1 cellular context compared by ENCODE assay signal in genomic region chr19:9406798-9407352, GRCh38.
A peak's percentile ranks its signal among the peaks of the same experiment; 100 is the strongest.
TF ChIP-seq lines count a peak whose summit lies in the region.

No MANE protein-coding gene starts in this region.

TF ChIP-seq in K562, 482 proteins besides CTCF, POLR2A, EP300 and RAD21 (continued from another document and continues in another):
- TF ChIP-seq SRF (CRISPR knock-in tag; IDR thresholded peaks at IDR 0.05) = peak in 1 of 2 experiments; percentile 20; a peak in 1 of 4 replicates
- no peak for TF ChIP-seq ZNF224 (CRISPR knock-in tag; IDR thresholded peaks at IDR 0.05)
- TF ChIP-seq HMBOX1 (IDR thresholded peaks at IDR 0.05) = no peak
- TF ChIP-seq SAFB2 (IDR thresholded peaks at IDR 0.05; ENCODE audit: borderline replicate concordance, low read depth, low read length, severe bottlenecking) = no peak
- TF ChIP-seq GABPA (tag; conservative IDR thresholded peaks at IDR 0.05; ENCODE audit: low read depth) = peak; percentile 93
- TF ChIP-seq, protein P1, sequence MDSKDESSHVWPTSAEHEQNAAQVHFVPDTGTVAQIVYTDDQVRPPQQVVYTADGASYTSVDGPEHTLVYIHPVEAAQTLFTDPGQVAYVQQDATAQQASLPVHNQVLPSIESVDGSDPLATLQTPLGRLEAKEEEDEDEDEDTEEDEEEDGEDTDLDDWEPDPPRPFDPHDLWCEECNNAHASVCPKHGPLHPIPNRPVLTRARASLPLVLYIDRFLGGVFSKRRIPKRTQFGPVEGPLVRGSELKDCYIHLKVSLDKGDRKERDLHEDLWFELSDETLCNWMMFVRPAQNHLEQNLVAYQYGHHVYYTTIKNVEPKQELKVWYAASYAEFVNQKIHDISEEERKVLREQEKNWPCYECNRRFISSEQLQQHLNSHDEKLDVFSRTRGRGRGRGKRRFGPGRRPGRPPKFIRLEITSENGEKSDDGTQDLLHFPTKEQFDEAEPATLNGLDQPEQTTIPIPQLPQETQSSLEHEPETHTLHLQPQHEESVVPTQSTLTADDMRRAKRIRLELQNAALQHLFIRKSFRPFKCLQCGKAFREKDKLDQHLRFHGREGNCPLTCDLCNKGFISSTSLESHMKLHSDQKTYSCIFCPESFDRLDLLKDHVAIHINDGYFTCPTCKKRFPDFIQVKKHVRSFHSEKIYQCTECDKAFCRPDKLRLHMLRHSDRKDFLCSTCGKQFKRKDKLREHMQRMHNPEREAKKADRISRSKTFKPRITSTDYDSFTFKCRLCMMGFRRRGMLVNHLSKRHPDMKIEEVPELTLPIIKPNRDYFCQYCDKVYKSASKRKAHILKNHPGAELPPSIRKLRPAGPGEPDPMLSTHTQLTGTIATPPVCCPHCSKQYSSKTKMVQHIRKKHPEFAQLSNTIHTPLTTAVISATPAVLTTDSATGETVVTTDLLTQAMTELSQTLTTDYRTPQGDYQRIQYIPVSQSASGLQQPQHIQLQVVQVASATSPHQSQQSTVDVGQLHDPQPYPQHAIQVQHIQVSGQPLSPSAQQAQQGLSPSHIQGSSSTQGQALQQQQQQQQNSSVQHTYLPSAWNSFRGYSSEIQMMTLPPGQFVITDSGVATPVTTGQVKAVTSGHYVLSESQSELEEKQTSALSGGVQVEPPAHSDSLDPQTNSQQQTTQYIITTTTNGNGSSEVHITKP (IDR thresholded peaks at IDR 0.05; ENCODE audit: partially characterized antibody) = no peak
- no peak for TF ChIP-seq MYBL2 (IDR thresholded peaks at IDR 0.05; ENCODE audit: low read depth)
- TF ChIP-seq MYBL2 (CRISPR knock-in tag; IDR thresholded peaks at IDR 0.05; ENCODE audit: borderline replicate concordance) = no peak
- TF ChIP-seq MCM3 (IDR thresholded peaks at IDR 0.05) = no peak
- TF ChIP-seq PKNOX1 (IDR thresholded peaks at IDR 0.05) = peak; percentile 75
- TF ChIP-seq E2F8 (IDR thresholded peaks at IDR 0.05; ENCODE audit: low read depth, partially characterized antibody) = peak; percentile 78
- TF ChIP-seq CREM (IDR thresholded peaks at IDR 0.05; ENCODE audit: low read depth) = peak; percentile 38
- TF ChIP-seq CBX1 (IDR thresholded peaks at IDR 0.05; ENCODE audit: low read depth) = peak; percentile 97
- peak; percentile 71 for TF ChIP-seq MYC (IDR thresholded peaks at IDR 0.05; ENCODE audit: low read depth, low read length)
- TF ChIP-seq MYC (CRISPR knock-in tag; IDR thresholded peaks at IDR 0.05; ENCODE audit: borderline replicate concordance, low read depth) = no peak
- TF ChIP-seq XRCC3 (IDR thresholded peaks at IDR 0.05) = no peak
- TF ChIP-seq PHF8 (IDR thresholded peaks at IDR 0.05; ENCODE audit: borderline replicate concordance, low read length) = peak; percentile 17; the same call in 1 of the 2 replicates
- TF ChIP-seq, protein P2, sequence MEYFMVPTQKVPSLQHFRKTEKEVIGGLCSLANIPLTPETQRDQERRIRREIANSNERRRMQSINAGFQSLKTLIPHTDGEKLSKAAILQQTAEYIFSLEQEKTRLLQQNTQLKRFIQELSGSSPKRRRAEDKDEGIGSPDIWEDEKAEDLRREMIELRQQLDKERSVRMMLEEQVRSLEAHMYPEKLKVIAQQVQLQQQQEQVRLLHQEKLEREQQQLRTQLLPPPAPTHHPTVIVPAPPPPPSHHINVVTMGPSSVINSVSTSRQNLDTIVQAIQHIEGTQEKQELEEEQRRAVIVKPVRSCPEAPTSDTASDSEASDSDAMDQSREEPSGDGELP (CRISPR knock-in tag; IDR thresholded peaks at IDR 0.05; ENCODE audit: borderline replicate concordance) = peak; percentile 11; the same call in 1 of the 2 replicates
- no peak for TF ChIP-seq ZNF668 (CRISPR knock-in tag; IDR thresholded peaks at IDR 0.05)
- TF ChIP-seq FOXK2 (conservative IDR thresholded peaks at IDR 0.05 in 1 of 2, IDR thresholded peaks at IDR 0.05 in 1 of 2; ENCODE audit: low read depth in 2 of 2) = 0 out of 4 replicates have a peak, but pooled peaks of 1 of the 2 experiments have one; percentile 23
- no peak for TF ChIP-seq HDAC6 (IDR thresholded peaks at IDR 0.05; ENCODE audit: low read depth, low read length)
- no peak for TF ChIP-seq PTBP1 (IDR thresholded peaks at IDR 0.05; ENCODE audit: low read depth, low read length)
- TF ChIP-seq, protein P3, sequence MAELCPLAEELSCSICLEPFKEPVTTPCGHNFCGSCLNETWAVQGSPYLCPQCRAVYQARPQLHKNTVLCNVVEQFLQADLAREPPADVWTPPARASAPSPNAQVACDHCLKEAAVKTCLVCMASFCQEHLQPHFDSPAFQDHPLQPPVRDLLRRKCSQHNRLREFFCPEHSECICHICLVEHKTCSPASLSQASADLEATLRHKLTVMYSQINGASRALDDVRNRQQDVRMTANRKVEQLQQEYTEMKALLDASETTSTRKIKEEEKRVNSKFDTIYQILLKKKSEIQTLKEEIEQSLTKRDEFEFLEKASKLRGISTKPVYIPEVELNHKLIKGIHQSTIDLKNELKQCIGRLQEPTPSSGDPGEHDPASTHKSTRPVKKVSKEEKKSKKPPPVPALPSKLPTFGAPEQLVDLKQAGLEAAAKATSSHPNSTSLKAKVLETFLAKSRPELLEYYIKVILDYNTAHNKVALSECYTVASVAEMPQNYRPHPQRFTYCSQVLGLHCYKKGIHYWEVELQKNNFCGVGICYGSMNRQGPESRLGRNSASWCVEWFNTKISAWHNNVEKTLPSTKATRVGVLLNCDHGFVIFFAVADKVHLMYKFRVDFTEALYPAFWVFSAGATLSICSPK (IDR thresholded peaks at IDR 0.05; ENCODE audit: borderline replicate concordance) = no peak
- no peak for TF ChIP-seq NR2F6 (CRISPR knock-in tag; IDR thresholded peaks at IDR 0.05)
- peak; percentile 50 for TF ChIP-seq PHF20 (IDR thresholded peaks at IDR 0.05; ENCODE audit: partially characterized antibody)
- TF ChIP-seq HSF4 (CRISPR knock-in tag; IDR thresholded peaks at IDR 0.05; ENCODE audit: borderline replicate concordance) = no peak
- no peak for TF ChIP-seq ZNF518B (CRISPR knock-in tag; IDR thresholded peaks at IDR 0.05)
- no peak for TF ChIP-seq NFIX (CRISPR knock-in tag; IDR thresholded peaks at IDR 0.05; ENCODE audit: low read depth)
- TF ChIP-seq CXXC5 (CRISPR knock-in tag; IDR thresholded peaks at IDR 0.05) = peak; percentile 88
- peak; percentile 83 for TF ChIP-seq L3MBTL2 (IDR thresholded peaks at IDR 0.05)
- TF ChIP-seq GABPB2 (CRISPR knock-in tag; conservative IDR thresholded peaks at IDR 0.05) = no peak
- TF ChIP-seq, protein P4, sequence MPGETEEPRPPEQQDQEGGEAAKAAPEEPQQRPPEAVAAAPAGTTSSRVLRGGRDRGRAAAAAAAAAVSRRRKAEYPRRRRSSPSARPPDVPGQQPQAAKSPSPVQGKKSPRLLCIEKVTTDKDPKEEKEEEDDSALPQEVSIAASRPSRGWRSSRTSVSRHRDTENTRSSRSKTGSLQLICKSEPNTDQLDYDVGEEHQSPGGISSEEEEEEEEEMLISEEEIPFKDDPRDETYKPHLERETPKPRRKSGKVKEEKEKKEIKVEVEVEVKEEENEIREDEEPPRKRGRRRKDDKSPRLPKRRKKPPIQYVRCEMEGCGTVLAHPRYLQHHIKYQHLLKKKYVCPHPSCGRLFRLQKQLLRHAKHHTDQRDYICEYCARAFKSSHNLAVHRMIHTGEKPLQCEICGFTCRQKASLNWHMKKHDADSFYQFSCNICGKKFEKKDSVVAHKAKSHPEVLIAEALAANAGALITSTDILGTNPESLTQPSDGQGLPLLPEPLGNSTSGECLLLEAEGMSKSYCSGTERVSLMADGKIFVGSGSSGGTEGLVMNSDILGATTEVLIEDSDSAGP (CRISPR knock-in tag; IDR thresholded peaks at IDR 0.05) = no peak
- TF ChIP-seq CCAR2 (IDR thresholded peaks at IDR 0.05; ENCODE audit: low read depth, low read length) = no peak
- no peak for TF ChIP-seq ARID1B (IDR thresholded peaks at IDR 0.05)
- TF ChIP-seq BMI1 (IDR thresholded peaks at IDR 0.05; ENCODE audit: low read length) = no peak
- no peak for TF ChIP-seq TAL1 (IDR thresholded peaks at IDR 0.05)
